19 cellular contexts compared by ENCODE assay signal in the genomic region with DNA sequence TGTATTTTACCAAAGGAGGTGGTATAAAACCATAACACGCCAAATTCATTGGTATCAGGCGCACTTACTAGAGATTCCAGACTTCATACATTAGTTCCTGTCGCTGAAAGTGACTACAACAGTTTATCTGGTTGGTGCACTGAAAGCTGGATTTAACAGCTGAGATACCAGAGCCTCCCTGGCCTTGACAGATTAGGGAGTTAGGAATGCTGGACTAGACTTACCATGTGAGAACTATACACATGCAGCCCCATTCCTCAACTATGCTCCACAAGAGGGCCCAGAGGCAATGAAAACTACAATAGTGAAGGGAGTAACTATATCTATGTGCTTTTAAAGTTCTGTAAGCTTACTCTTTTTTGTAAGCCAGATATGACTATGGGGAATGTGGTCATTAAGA.
"Had no signal": no experiment of that assay in that cellular context is flagged by ENCODE, and none has a peak within 500 bp of the region (broad histone marks: within the 10 kb centered on the region; RNA-seq: fewer than 3 reads in every experiment).

No MANE protein-coding gene starts in this region.

- DNase-seq: activated CD4-positive, CD25-positive, alpha-beta regulatory T cell treated with anti-CD3 and anti-CD28 coated beads, Interleukin-2, amount 50 U/mL, for 72 hours; activated gamma-delta T cell treated with Interleukin-2 at 50 U/mL for 16 hours; activated T-cell treated with anti-CD3 and anti-CD28 coated beads for 4 hours; amniotic stem cell; dermis blood vessel endothelial cell; effector memory CD8-positive, alpha-beta T cell; foreskin keratinocyte; glutamatergic neuron; hypothalamus; kidney; naive thymus-derived CD8-positive, alpha-beta T cell; nucleus accumbens; sigmoid colon; spleen; stimulated activated naive B cell treated with anti-CD40 and anti-IgM and Interleukin-4, amounts not matched to agents 10 μg/mL and 1 μg/mL and 100 μg/mL, for 72 hours had no signal

- ATAC-seq: effector memory CD8-positive, alpha-beta T cell; foreskin keratinocyte; naive thymus-derived CD8-positive, alpha-beta T cell; stimulated activated naive B cell treated with anti-CD40 and anti-IgM and Interleukin-4, amounts not matched to agents 10 μg/mL and 1 μg/mL and 100 μg/mL, for 72 hours had no signal

- H3K4me3 ChIP-seq: sigmoid colon, spleen, thoracic aorta had no signal

- H3K4me3 Mint-ChIP-seq: activated naive CD8-positive, alpha-beta T cell; activated T-helper 1 cell treated with anti-CD3 and anti-CD28 coated beads, Interleukin-12 subunit alpha, Interleukin-12 subunit beta, Interleukin-2, Interleukin-4 antibody, amounts not matched to agents 30 ng/mL and 10 ng/mL and 1 ng/mL, durations not matched to agents 14 hours and 24 hours and 36 hours; effector memory CD8-positive, alpha-beta T cell; memory B cell; naive thymus-derived CD8-positive, alpha-beta T cell; stimulated activated naive B cell treated with anti-CD40 and anti-IgM and Interleukin-4, amounts not matched to agents 10 μg/mL and 1 μg/mL and 100 μg/mL, for 72 hours had no signal

- H3K9me3 Mint-ChIP-seq: activated T-helper 1 cell treated with anti-CD3 and anti-CD28 coated beads, Interleukin-12 subunit alpha, Interleukin-12 subunit beta, Interleukin-2, Interleukin-4 antibody, amounts not matched to agents 30 ng/mL and 10 ng/mL and 1 ng/mL, durations not matched to agents 14 hours and 24 hours and 36 hours; effector memory CD8-positive, alpha-beta T cell; stimulated activated naive B cell treated with anti-CD40 and anti-IgM and Interleukin-4, amounts not matched to agents 10 μg/mL and 1 μg/mL and 100 μg/mL, for 72 hours had no signal

- H3K27ac Mint-ChIP-seq: activated naive CD8-positive, alpha-beta T cell; activated T-helper 1 cell treated with anti-CD3 and anti-CD28 coated beads, Interleukin-12 subunit alpha, Interleukin-12 subunit beta, Interleukin-2, Interleukin-4 antibody, amounts not matched to agents 30 ng/mL and 10 ng/mL and 1 ng/mL, durations not matched to agents 14 hours and 24 hours and 36 hours; memory B cell; stimulated activated naive B cell treated with anti-CD40 and anti-IgM and Interleukin-4, amounts not matched to agents 10 μg/mL and 1 μg/mL and 100 μg/mL, for 72 hours had no signal

- H3K4me1 ChIP-seq: foreskin keratinocyte, sigmoid colon had no signal

- H3K9me3 ChIP-seq: sigmoid colon, thoracic aorta had no signal

- H3K36me3 ChIP-seq: thoracic aorta had no signal

- H3K27me3 ChIP-seq: foreskin keratinocyte, sigmoid colon, spleen had no signal

- H3K27me3 Mint-ChIP-seq: activated naive CD8-positive, alpha-beta T cell; effector memory CD8-positive, alpha-beta T cell; memory B cell; naive thymus-derived CD8-positive, alpha-beta T cell; stimulated activated naive B cell treated with anti-CD40 and anti-IgM and Interleukin-4, amounts not matched to agents 10 μg/mL and 1 μg/mL and 100 μg/mL, for 72 hours had no signal

- H3K27ac ChIP-seq: foreskin keratinocyte, sigmoid colon, spleen, thoracic aorta had no signal
